ENCODE assay signal across 26 cellular contexts in genomic region chr17:30241051-30241450, GRCh38.
"Had no signal": no experiment of that assay in that cellular context is flagged by ENCODE, and none has a peak within 500 bp of the region (broad histone marks: within the 10 kb centered on the region; RNA-seq: fewer than 3 reads in every experiment).

No MANE protein-coding gene starts in this region.

- H3K27me3 ChIP-seq: ovary, thyroid gland, vagina had no signal

- DNase-seq: effector CD8-positive, alpha-beta T cell; endodermal cell; foreskin fibroblast; gastrocnemius medialis; head of caudate nucleus; kidney; natural killer cell; occipital lobe; ovary; retina; stimulated activated CD4-positive, alpha-beta T cell treated with anti-CD3 and anti-CD28 coated beads, Interleukin-2, amount 100 ng/mL, for 24 hours; stimulated activated CD4-positive, alpha-beta T cell treated with anti-CD3 and anti-CD28 coated beads, Interleukin-4, amount 100 ng/mL, for 24 hours; stimulated activated naive CD4-positive, alpha-beta T cell treated with Interleukin-2 at 50 U/mL for 16 hours; stomach; thyroid gland; trophoblast cell had no signal

- H3K36me3 ChIP-seq: gastrocnemius medialis, ovary, stomach, thyroid gland, vagina had no signal

- FAIRE-seq: kidney had no signal

- H3K4me3 Mint-ChIP-seq: dendritic cell treated with granulocyte-macrophage colony-stimulating factor and Interleukin-4, amounts not matched to agents 40 ng/mL and 50 ng/mL, for 4 days; endodermal cell; memory B cell; natural killer cell; stimulated activated effector memory CD8-positive, alpha-beta T cell treated with anti-CD3 and anti-CD28 coated beads, Interleukin-12 subunit alpha, Interleukin-12 subunit beta, amount 100 ng/mL, for 72 hours had no signal

- H3K27ac ChIP-seq: epithelial cell of prostate, gastrocnemius medialis, ovary, stomach, thyroid gland, vagina had no signal

- H3K4me2 ChIP-seq: smooth muscle cell had no signal

- H3K9me3 Mint-ChIP-seq: dendritic cell treated with granulocyte-macrophage colony-stimulating factor and Interleukin-4, amounts not matched to agents 40 ng/mL and 50 ng/mL, for 4 days; memory B cell; natural killer cell; stimulated activated effector memory CD8-positive, alpha-beta T cell treated with anti-CD3 and anti-CD28 coated beads, Interleukin-12 subunit alpha, Interleukin-12 subunit beta, amount 100 ng/mL, for 72 hours had no signal

- H3K36me3 Mint-ChIP-seq: natural killer cell had no signal

- H3K9me3 ChIP-seq: gastrocnemius medialis, ovary, stomach, thyroid gland, vagina had no signal

- ATAC-seq: esophagus mucosa; gastrocnemius medialis; left lobe of liver; natural killer cell; sciatic nerve; stimulated activated effector memory CD8-positive, alpha-beta T cell treated with anti-CD3 and anti-CD28 coated beads, Interleukin-12 subunit alpha, Interleukin-12 subunit beta, amount 100 ng/mL, for 72 hours had no signal

- H3K27ac Mint-ChIP-seq: dendritic cell treated with granulocyte-macrophage colony-stimulating factor and Interleukin-4, amounts not matched to agents 40 ng/mL and 50 ng/mL, for 4 days; endodermal cell; memory B cell; natural killer cell; stimulated activated effector memory CD8-positive, alpha-beta T cell treated with anti-CD3 and anti-CD28 coated beads, Interleukin-12 subunit alpha, Interleukin-12 subunit beta, amount 100 ng/mL, for 72 hours had no signal

- H3K4me3 ChIP-seq: gastrocnemius medialis, lung, ovary, smooth muscle cell, stomach, thyroid gland, vagina had no signal
